ENCODE assay signal across 1 cellular context in the genomic region with DNA sequence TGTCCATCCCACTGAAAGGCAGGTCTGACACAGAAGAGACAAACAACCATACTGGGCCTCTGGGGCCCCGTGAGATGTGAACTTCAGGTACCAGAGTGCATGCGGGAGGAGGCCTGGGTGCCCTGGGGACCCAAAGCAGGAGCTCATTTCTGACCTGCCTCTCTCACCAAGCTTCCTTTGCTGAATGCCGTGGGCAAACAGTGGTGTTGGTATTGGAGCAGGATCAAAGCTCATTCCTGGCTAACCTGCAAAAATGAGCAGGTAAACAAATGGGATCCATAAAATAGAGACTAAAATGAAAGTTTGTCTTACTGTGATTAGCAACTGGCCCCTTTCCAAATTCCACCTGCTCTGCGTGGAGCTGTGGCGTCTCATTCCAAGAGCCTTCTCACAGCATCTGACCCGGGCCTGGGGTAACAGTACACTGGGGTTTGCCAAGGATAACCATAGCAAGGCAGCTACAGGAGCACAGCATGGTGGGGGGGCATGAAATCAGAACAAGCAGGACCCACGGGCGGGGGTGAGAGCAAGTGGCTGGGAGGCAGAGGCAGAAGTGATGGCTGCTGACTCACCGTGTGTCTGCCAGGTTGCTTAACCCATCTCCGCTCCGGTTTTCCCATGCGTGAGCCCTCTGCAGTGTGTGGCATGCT.
TF ChIP-seq lines count a peak whose summit lies in the region.

No MANE protein-coding gene starts in this region.

TF ChIP-seq in HepG2, 621 proteins besides CTCF, POLR2A, EP300 and RAD21 (continued from another document and continues in another):
- TF ChIP-seq, protein P1, sequence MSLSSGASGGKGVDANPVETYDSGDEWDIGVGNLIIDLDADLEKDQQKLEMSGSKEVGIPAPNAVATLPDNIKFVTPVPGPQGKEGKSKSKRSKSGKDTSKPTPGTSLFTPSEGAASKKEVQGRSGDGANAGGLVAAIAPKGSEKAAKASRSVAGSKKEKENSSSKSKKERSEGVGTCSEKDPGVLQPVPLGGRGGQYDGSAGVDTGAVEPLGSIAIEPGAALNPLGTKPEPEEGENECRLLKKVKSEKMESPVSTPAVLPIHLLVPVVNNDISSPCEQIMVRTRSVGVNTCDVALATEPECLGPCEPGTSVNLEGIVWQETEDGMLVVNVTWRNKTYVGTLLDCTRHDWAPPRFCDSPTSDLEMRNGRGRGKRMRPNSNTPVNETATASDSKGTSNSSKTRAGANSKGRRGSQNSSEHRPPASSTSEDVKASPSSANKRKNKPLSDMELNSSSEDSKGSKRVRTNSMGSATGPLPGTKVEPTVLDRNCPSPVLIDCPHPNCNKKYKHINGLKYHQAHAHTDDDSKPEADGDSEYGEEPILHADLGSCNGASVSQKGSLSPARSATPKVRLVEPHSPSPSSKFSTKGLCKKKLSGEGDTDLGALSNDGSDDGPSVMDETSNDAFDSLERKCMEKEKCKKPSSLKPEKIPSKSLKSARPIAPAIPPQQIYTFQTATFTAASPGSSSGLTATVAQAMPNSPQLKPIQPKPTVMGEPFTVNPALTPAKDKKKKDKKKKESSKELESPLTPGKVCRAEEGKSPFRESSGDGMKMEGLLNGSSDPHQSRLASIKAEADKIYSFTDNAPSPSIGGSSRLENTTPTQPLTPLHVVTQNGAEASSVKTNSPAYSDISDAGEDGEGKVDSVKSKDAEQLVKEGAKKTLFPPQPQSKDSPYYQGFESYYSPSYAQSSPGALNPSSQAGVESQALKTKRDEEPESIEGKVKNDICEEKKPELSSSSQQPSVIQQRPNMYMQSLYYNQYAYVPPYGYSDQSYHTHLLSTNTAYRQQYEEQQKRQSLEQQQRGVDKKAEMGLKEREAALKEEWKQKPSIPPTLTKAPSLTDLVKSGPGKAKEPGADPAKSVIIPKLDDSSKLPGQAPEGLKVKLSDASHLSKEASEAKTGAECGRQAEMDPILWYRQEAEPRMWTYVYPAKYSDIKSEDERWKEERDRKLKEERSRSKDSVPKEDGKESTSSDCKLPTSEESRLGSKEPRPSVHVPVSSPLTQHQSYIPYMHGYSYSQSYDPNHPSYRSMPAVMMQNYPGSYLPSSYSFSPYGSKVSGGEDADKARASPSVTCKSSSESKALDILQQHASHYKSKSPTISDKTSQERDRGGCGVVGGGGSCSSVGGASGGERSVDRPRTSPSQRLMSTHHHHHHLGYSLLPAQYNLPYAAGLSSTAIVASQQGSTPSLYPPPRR (CRISPR knock-in tag; IDR thresholded peaks at IDR 0.05; ENCODE audit: borderline replicate concordance) = peak; percentile 85; the same call in 1 of the 2 replicates
- TF ChIP-seq NCOR1 (IDR thresholded peaks at IDR 0.05; ENCODE audit: borderline replicate concordance, low read length) (peak; percentile 45; the same call in 1 of the 2 replicates), ZNF451 (CRISPR knock-in tag; IDR thresholded peaks at IDR 0.05) (no peak), KDM1A (CRISPR knock-in tag; IDR thresholded peaks at IDR 0.05) (peak; percentile 88), XRCC5 (optimal IDR thresholded peaks at IDR 0.05; ENCODE audit: low read length) (no peak), HCFC1 (IDR thresholded peaks at IDR 0.05; ENCODE audit: low read depth, low read length) (no peak), ZNF605 (CRISPR knock-in tag; IDR thresholded peaks at IDR 0.05) (no peak), RCOR2 (CRISPR knock-in tag; IDR thresholded peaks at IDR 0.05) (peak; percentile 71; the same call in 1 of the 2 replicates), SOX13 (IDR thresholded peaks at IDR 0.05) (no peak), SOX13 (CRISPR knock-in tag; conservative IDR thresholded peaks at IDR 0.05 in 1 of 2, IDR thresholded peaks at IDR 0.05 in 1 of 2) (peak in 1 of 2 experiments; percentile 76; a peak in 2 of 4 replicates), PITX1 (CRISPR knock-in tag; IDR thresholded peaks at IDR 0.05) (peak; percentile 80), PCBP2 (optimal IDR thresholded peaks at IDR 0.05; ENCODE audit: low read depth, low read length, poor library complexity, severe bottlenecking) (no peak), ZNF503 (CRISPR knock-in tag; IDR thresholded peaks at IDR 0.05) (peak; percentile 78; the same call in 1 of the 2 replicates), ZNF331 (CRISPR knock-in tag; IDR thresholded peaks at IDR 0.05) (peak; percentile 59; the same call in 1 of the 2 replicates), ZNF574 (CRISPR knock-in tag; IDR thresholded peaks at IDR 0.05) (0 out of 2 replicates have a peak, but pooled peaks have one; percentile 18), ZNF709 (CRISPR knock-in tag; IDR thresholded peaks at IDR 0.05) (no peak), KLF16 (CRISPR knock-in tag; IDR thresholded peaks at IDR 0.05) (peak in 1 of 2 experiments; percentile 51; a peak in 1 of 4 replicates), ZNF564 (CRISPR knock-in tag; IDR thresholded peaks at IDR 0.05) (no peak), ISL2 (CRISPR knock-in tag; IDR thresholded peaks at IDR 0.05) (peak; percentile 90), HOXA9 (CRISPR knock-in tag; IDR thresholded peaks at IDR 0.05; ENCODE audit: borderline replicate concordance) (no peak), ZFP82 (CRISPR knock-in tag; IDR thresholded peaks at IDR 0.05; ENCODE audit: borderline replicate concordance) (no peak), LCORL (IDR thresholded peaks at IDR 0.05) (0 out of 2 replicates have a peak, but pooled peaks have one; percentile 32), LCORL (CRISPR knock-in tag; IDR thresholded peaks at IDR 0.05) (peak; percentile 92), TCF7L2 (IDR thresholded peaks at IDR 0.05; ENCODE audit: low read depth, low read length) (peak; percentile 64), ZBTB1 (CRISPR knock-in tag; IDR thresholded peaks at IDR 0.05; ENCODE audit: borderline replicate concordance) (no peak), ZNF224 (CRISPR knock-in tag; IDR thresholded peaks at IDR 0.05) (0 out of 2 replicates have a peak, but pooled peaks have one; percentile 24), CREM (IDR thresholded peaks at IDR 0.05) (peak; percentile 41; the same call in 1 of the 2 replicates), CREM (CRISPR knock-in tag; IDR thresholded peaks at IDR 0.05) (no peak), CEBPG (CRISPR knock-in tag; IDR thresholded peaks at IDR 0.05) (0 out of 2 replicates have a peak, but pooled peaks have one; percentile 5), ZNF264 (CRISPR knock-in tag; IDR thresholded peaks at IDR 0.05) (0 out of 2 replicates have a peak, but pooled peaks have one; percentile 32), HDAC2 (CRISPR knock-in tag; IDR thresholded peaks at IDR 0.05) (peak; percentile 90), THRA (CRISPR knock-in tag; IDR thresholded peaks at IDR 0.05; ENCODE audit: borderline replicate concordance) (peak; percentile 59; the same call in 1 of the 2 replicates), PAWR (CRISPR knock-in tag; IDR thresholded peaks at IDR 0.05; ENCODE audit: borderline replicate concordance) (no peak)
- TF ChIP-seq, protein P2, sequence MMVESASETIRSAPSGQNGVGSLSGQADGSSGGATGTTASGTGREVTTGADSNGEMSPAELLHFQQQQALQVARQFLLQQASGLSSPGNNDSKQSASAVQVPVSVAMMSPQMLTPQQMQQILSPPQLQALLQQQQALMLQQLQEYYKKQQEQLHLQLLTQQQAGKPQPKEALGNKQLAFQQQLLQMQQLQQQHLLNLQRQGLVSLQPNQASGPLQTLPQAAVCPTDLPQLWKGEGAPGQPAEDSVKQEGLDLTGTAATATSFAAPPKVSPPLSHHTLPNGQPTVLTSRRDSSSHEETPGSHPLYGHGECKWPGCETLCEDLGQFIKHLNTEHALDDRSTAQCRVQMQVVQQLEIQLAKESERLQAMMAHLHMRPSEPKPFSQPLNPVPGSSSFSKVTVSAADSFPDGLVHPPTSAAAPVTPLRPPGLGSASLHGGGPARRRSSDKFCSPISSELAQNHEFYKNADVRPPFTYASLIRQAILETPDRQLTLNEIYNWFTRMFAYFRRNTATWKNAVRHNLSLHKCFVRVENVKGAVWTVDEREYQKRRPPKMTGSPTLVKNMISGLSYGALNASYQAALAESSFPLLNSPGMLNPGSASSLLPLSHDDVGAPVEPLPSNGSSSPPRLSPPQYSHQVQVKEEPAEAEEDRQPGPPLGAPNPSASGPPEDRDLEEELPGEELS (CRISPR knock-in tag; IDR thresholded peaks at IDR 0.05) = peak; percentile 76
- TF ChIP-seq, protein P3, sequence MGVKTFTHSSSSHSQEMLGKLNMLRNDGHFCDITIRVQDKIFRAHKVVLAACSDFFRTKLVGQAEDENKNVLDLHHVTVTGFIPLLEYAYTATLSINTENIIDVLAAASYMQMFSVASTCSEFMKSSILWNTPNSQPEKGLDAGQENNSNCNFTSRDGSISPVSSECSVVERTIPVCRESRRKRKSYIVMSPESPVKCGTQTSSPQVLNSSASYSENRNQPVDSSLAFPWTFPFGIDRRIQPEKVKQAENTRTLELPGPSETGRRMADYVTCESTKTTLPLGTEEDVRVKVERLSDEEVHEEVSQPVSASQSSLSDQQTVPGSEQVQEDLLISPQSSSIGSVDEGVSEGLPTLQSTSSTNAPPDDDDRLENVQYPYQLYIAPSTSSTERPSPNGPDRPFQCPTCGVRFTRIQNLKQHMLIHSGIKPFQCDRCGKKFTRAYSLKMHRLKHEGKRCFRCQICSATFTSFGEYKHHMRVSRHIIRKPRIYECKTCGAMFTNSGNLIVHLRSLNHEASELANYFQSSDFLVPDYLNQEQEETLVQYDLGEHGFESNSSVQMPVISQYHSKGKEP (CRISPR knock-in tag; IDR thresholded peaks at IDR 0.05) = no peak
- TF ChIP-seq, protein P4, sequence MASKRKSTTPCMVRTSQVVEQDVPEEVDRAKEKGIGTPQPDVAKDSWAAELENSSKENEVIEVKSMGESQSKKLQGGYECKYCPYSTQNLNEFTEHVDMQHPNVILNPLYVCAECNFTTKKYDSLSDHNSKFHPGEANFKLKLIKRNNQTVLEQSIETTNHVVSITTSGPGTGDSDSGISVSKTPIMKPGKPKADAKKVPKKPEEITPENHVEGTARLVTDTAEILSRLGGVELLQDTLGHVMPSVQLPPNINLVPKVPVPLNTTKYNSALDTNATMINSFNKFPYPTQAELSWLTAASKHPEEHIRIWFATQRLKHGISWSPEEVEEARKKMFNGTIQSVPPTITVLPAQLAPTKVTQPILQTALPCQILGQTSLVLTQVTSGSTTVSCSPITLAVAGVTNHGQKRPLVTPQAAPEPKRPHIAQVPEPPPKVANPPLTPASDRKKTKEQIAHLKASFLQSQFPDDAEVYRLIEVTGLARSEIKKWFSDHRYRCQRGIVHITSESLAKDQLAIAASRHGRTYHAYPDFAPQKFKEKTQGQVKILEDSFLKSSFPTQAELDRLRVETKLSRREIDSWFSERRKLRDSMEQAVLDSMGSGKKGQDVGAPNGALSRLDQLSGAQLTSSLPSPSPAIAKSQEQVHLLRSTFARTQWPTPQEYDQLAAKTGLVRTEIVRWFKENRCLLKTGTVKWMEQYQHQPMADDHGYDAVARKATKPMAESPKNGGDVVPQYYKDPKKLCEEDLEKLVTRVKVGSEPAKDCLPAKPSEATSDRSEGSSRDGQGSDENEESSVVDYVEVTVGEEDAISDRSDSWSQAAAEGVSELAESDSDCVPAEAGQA (IDR thresholded peaks at IDR 0.05; ENCODE audit: low read depth) = no peak
- TF ChIP-seq, protein P4 (CRISPR knock-in tag; IDR thresholded peaks at IDR 0.05; ENCODE audit: borderline replicate concordance) = no peak
